Comparison of ENCODE assay signal across 1 cellular context in genomic region chr5:179345179-179345428, GRCh38.
TF ChIP-seq lines count a peak whose summit lies in the region.

No MANE protein-coding gene starts in this region.

TF ChIP-seq in GM23338, 12 proteins besides CTCF, POLR2A, EP300 and RAD21 (continued from another document):
- TF ChIP-seq, protein P1, sequence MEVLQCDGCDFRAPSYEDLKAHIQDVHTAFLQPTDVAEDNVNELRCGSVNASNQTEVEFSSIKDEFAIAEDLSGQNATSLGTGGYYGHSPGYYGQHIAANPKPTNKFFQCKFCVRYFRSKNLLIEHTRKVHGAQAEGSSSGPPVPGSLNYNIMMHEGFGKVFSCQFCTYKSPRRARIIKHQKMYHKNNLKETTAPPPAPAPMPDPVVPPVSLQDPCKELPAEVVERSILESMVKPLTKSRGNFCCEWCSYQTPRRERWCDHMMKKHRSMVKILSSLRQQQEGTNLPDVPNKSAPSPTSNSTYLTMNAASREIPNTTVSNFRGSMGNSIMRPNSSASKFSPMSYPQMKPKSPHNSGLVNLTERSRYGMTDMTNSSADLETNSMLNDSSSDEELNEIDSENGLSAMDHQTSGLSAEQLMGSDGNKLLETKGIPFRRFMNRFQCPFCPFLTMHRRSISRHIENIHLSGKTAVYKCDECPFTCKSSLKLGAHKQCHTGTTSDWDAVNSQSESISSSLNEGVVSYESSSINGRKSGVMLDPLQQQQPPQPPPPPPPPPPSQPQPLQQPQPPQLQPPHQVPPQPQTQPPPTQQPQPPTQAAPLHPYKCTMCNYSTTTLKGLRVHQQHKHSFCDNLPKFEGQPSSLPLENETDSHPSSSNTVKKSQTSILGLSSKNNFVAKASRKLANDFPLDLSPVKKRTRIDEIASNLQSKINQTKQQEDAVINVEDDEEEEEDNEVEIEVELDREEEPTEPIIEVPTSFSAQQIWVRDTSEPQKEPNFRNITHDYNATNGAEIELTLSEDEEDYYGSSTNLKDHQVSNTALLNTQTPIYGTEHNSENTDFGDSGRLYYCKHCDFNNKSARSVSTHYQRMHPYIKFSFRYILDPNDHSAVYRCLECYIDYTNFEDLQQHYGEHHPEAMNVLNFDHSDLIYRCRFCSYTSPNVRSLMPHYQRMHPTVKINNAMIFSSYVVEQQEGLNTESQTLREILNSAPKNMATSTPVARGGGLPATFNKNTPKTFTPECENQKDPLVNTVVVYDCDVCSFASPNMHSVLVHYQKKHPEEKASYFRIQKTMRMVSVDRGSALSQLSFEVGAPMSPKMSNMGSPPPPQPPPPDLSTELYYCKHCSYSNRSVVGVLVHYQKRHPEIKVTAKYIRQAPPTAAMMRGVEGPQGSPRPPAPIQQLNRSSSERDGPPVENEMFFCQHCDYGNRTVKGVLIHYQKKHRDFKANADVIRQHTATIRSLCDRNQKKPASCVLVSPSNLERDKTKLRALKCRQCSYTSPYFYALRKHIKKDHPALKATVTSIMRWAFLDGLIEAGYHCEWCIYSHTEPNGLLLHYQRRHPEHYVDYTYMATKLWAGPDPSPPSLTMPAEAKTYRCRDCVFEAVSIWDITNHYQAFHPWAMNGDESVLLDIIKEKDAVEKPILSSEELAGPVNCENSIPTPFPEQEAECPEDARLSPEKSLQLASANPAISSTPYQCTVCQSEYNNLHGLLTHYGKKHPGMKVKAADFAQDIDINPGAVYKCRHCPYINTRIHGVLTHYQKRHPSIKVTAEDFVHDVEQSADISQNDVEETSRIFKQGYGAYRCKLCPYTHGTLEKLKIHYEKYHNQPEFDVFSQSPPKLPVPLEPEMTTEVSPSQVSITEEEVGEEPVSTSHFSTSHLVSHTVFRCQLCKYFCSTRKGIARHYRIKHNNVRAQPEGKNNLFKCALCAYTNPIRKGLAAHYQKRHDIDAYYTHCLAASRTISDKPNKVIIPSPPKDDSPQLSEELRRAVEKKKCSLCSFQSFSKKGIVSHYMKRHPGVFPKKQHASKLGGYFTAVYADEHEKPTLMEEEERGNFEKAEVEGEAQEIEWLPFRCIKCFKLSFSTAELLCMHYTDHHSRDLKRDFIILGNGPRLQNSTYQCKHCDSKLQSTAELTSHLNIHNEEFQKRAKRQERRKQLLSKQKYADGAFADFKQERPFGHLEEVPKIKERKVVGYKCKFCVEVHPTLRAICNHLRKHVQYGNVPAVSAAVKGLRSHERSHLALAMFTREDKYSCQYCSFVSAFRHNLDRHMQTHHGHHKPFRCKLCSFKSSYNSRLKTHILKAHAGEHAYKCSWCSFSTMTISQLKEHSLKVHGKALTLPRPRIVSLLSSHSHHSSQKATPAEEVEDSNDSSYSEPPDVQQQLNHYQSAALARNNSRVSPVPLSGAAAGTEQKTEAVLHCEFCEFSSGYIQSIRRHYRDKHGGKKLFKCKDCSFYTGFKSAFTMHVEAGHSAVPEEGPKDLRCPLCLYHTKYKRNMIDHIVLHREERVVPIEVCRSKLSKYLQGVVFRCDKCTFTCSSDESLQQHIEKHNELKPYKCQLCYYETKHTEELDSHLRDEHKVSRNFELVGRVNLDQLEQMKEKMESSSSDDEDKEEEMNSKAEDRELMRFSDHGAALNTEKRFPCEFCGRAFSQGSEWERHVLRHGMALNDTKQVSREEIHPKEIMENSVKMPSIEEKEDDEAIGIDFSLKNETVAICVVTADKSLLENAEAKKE (CRISPR knock-in tag; IDR thresholded peaks at IDR 0.05) = no peak
- TF ChIP-seq EZH2phosphoT487 (IDR thresholded peaks at IDR 0.05; ENCODE audit: unreplicated experiment) = no peak
- no peak for TF ChIP-seq ZNF331 (CRISPR knock-in tag; IDR thresholded peaks at IDR 0.05; ENCODE audit: low read depth)
- no peak for TF ChIP-seq EZH2 (IDR thresholded peaks at IDR 0.05; ENCODE audit: low read depth, unreplicated experiment)
- TF ChIP-seq POLR2AphosphoS5 (IDR thresholded peaks at IDR 0.05; ENCODE audit: low read depth) = no peak
- no peak for TF ChIP-seq CREB1 (CRISPR knock-in tag; IDR thresholded peaks at IDR 0.05; ENCODE audit: low read depth)
- TF ChIP-seq JUNB (IDR thresholded peaks at IDR 0.05; ENCODE audit: unreplicated experiment) = no peak
- TF ChIP-seq STAT1 (IDR thresholded peaks at IDR 0.05; ENCODE audit: unreplicated experiment) = no peak
